In genomic region chr17:48620497-48621139, GRCh38 we compare ENCODE assay signal across 34 cellular contexts. TPM values are rescaled to one million over a fixed set of nuclear protein-coding genes. Genes with fewer than 3 reads are reported as not detected.
A peak's percentile ranks its signal among the peaks of the same experiment; 100 is the strongest.
DNase-seq lines count a peak whose midpoint lies in the region; ATAC-seq, FAIRE-seq and TF ChIP-seq lines count a peak whose summit lies in the region.
"Had no signal": no experiment of that assay in that cellular context is flagged by ENCODE, and none has a peak within 500 bp of the region (broad histone marks: within the 10 kb centered on the region; RNA-seq: fewer than 3 reads in every experiment).

No MANE protein-coding gene starts in this region.

- no peak for TF ChIP-seq CTCF in natural killer cell (IDR thresholded peaks at IDR 0.05)
- no peak for TF ChIP-seq CTCF in endothelial cell of umbilical vein (IDR thresholded peaks at IDR 0.05; ENCODE audit: extremely low read depth in 1 of 2, insufficient read depth in 1 of 2, low read depth in 1 of 2, low read length in 2 of 2)
- no peak for TF ChIP-seq CTCF in nephron (IDR thresholded peaks at IDR 0.05; ENCODE audit: unreplicated experiment in 3 of 3)

- H3K9me1 ChIP-seq in endothelial cell of umbilical vein (replicated peaks; ENCODE audit: control insufficient read depth, extremely low read depth, insufficient read depth, low read length): no peaks in the 10 kb centered on the region

- H3K9me3 ChIP-seq in endothelial cell of umbilical vein (replicated peaks; ENCODE audit: control insufficient read depth, insufficient read depth, low read length): no peaks in the 10 kb centered on the region
- H3K9me3 ChIP-seq: body of pancreas, right lobe of liver, SJSA1 had no signal

- no peak for DNase-seq in natural killer cell treated with Interleukin-12 subunit alpha and Interleukin-12 subunit beta and Interleukin-15 and Interleukin-18, amount 100 ng/mL, for 72 hours (ENCODE audit: low spot score)
- no peak for DNase-seq in natural killer cell
- no peak for DNase-seq in endothelial cell of umbilical vein (ENCODE audit: low read depth, low spot score)
- no peak for DNase-seq in activated CD4-positive, CD25-positive, alpha-beta regulatory T cell treated with anti-CD3 and anti-CD28 coated beads, Interleukin-2, amount 50 U/mL, for 72 hours
- DNase-seq in activated CD4-positive, alpha-beta T cell treated with anti-CD3 and anti-CD28 coated beads for 1 hour: no peak
- no peak for DNase-seq in OCI-M2 (lab: John Stamatoyannopoulos, UW; ENCODE audit: unreplicated experiment)
- no peak for DNase-seq in stimulated activated naive B cell treated with anti-CD40 and anti-IgM and Interleukin-4, amounts not matched to agents 10 μg/mL and 1 μg/mL and 100 μg/mL, for 72 hours
- DNase-seq: activated CD8-positive, alpha-beta memory T cell treated with anti-CD3 and anti-CD28 coated beads for 24 hours; activated gamma-delta T cell; activated naive CD8-positive, alpha-beta T cell treated with anti-CD3 and anti-CD28 coated beads, Interleukin-2, amount 50 U/mL, for 24 hours; body of pancreas; CD4-positive, alpha-beta memory T cell; cerebellar nuclear complex; DMS 273 treated with DMSO at 0.1 percent for 48 hours; dorsolateral prefrontal cortex; GOT3; hypothalamus; KG1; midbrain; NCI-H1417 treated with DMSO at 0.1 percent for 48 hours; NCI-H2081; NCI-H226; NCI-H69; right lobe of liver; RPMI8226; stimulated activated CD4-positive, alpha-beta T cell treated with anti-CD3 and anti-CD28 coated beads, Interleukin-4, amount 100 ng/mL, for 4 hours; T-cell had no signal

- peak overlapping the region; percentile 47 for H3K4me3 Mint-ChIP-seq in natural killer cell treated with Interleukin-12 subunit alpha and Interleukin-12 subunit beta and Interleukin-15 and Interleukin-18, amount 100 ng/mL, for 72 hours
- H3K4me3 Mint-ChIP-seq in natural killer cell: no peak overlapping the region
- H3K4me3 Mint-ChIP-seq in nephron: peak overlapping the region; percentile 80 to 98 (median 85)
- no peak overlapping the region for H3K4me3 Mint-ChIP-seq in stimulated activated naive B cell treated with anti-CD40 and anti-IgM and Interleukin-4, amounts not matched to agents 10 μg/mL and 1 μg/mL and 100 μg/mL, for 72 hours
- H3K4me3 Mint-ChIP-seq: activated naive CD8-positive, alpha-beta T cell treated with anti-CD3 and anti-CD28 coated beads, Interleukin-2, amount 50 U/mL, for 24 hours; CD4-positive, alpha-beta memory T cell; stimulated activated memory B cell treated with anti-CD40 and anti-IgM and Interleukin-4, amounts not matched to agents 10 μg/mL and 1 μg/mL and 100 μg/mL, for 72 hours had no signal

- peaks cover 75 to 91% of the 10 kb centered on the region in 2 experiments for H3K27me3 ChIP-seq in endothelial cell of umbilical vein (ENCODE audit: control insufficient read depth in 2 of 2, insufficient read depth in 2 of 2, low read length in 2 of 2)

- POLR2A ChIA-PET in endothelial cell of umbilical vein (lab: Charles Lee): no interaction called here

- H4K20me1 ChIP-seq in endothelial cell of umbilical vein (replicated peaks; ENCODE audit: control insufficient read depth, extremely low read depth, insufficient read depth, low read length): no peaks in the 10 kb centered on the region

- H3K4me1 ChIP-seq in endothelial cell of umbilical vein (ENCODE audit: control insufficient read depth, extremely low read depth, insufficient read depth, low read length): peaks cover 22% of the 10 kb centered on the region

- H3K36me3 Mint-ChIP-seq in natural killer cell treated with Interleukin-12 subunit alpha and Interleukin-12 subunit beta and Interleukin-15 and Interleukin-18, amount 100 ng/mL, for 72 hours: no peaks in the 10 kb centered on the region
- H3K36me3 Mint-ChIP-seq in natural killer cell (peaks cover 7% of the 10 kb centered on the region), nephron (ENCODE audit: low read depth) (no peaks in the 10 kb centered on the region)
- no peaks in the 10 kb centered on the region for H3K36me3 Mint-ChIP-seq in stimulated activated naive B cell treated with anti-CD40 and anti-IgM and Interleukin-4, amounts not matched to agents 10 μg/mL and 1 μg/mL and 100 μg/mL, for 72 hours
- H3K36me3 Mint-ChIP-seq: CD4-positive, alpha-beta memory T cell; stimulated activated memory B cell treated with anti-CD40 and anti-IgM and Interleukin-4, amounts not matched to agents 10 μg/mL and 1 μg/mL and 100 μg/mL, for 72 hours; T-cell had no signal

- no peak for FAIRE-seq in endothelial cell of umbilical vein (lab: Jason Lieb, UNC)

- no peaks in the 10 kb centered on the region for H3K36me3 ChIP-seq in endothelial cell of umbilical vein (ENCODE audit: control insufficient read depth in 2 of 2, extremely low read depth in 1 of 2, insufficient read depth in 2 of 2, low read length in 2 of 2)
- H3K36me3 ChIP-seq: right lobe of liver, SJSA1 had no signal

- H3K4me1 Mint-ChIP-seq in natural killer cell treated with Interleukin-12 subunit alpha and Interleukin-12 subunit beta and Interleukin-15 and Interleukin-18, amount 100 ng/mL, for 72 hours (ENCODE audit: low read depth in 2 of 2): peaks cover 21 to 24% of the 10 kb centered on the region in 2 donors
- peaks cover 13 to 28% of the 10 kb centered on the region in 2 donors for H3K4me1 Mint-ChIP-seq in natural killer cell
- H3K4me1 Mint-ChIP-seq in nephron: peaks cover 48% of the 10 kb centered on the region
- peaks cover 13 to 34% of the 10 kb centered on the region in 2 donors for H3K4me1 Mint-ChIP-seq in stimulated activated naive B cell treated with anti-CD40 and anti-IgM and Interleukin-4, amounts not matched to agents 10 μg/mL and 1 μg/mL and 100 μg/mL, for 72 hours

- ATAC-seq in natural killer cell treated with Interleukin-12 subunit alpha and Interleukin-12 subunit beta and Interleukin-15 and Interleukin-18, amount 100 ng/mL, for 72 hours: no peak
- no peak for ATAC-seq in natural killer cell
- ATAC-seq in stimulated activated naive B cell treated with anti-CD40 and anti-IgM and Interleukin-4, amounts not matched to agents 10 μg/mL and 1 μg/mL and 100 μg/mL, for 72 hours (replicated peaks): no peak
- ATAC-seq: activated naive CD8-positive, alpha-beta T cell treated with anti-CD3 and anti-CD28 coated beads, Interleukin-2, amount 50 U/mL, for 24 hours; body of pancreas; right lobe of liver; stimulated activated memory B cell treated with anti-CD40 and anti-IgM and Interleukin-4, amounts not matched to agents 10 μg/mL and 1 μg/mL and 100 μg/mL, for 72 hours; T-cell had no signal

- H3K27ac Mint-ChIP-seq in natural killer cell treated with Interleukin-12 subunit alpha and Interleukin-12 subunit beta and Interleukin-15 and Interleukin-18, amount 100 ng/mL, for 72 hours: no peak overlapping the region
- H3K27ac Mint-ChIP-seq in natural killer cell (no peak overlapping the region), nephron (peak overlapping the region; percentile 68 to 98 (median 73))
- H3K27ac Mint-ChIP-seq in stimulated activated naive B cell treated with anti-CD40 and anti-IgM and Interleukin-4, amounts not matched to agents 10 μg/mL and 1 μg/mL and 100 μg/mL, for 72 hours: no peak overlapping the region
- H3K27ac Mint-ChIP-seq: activated naive CD8-positive, alpha-beta T cell treated with anti-CD3 and anti-CD28 coated beads, Interleukin-2, amount 50 U/mL, for 24 hours; T-cell had no signal

- no peaks in the 10 kb centered on the region for H3K79me2 ChIP-seq in endothelial cell of umbilical vein (ENCODE audit: control insufficient read depth, insufficient read depth, low read length)
- H3K79me2 ChIP-seq: parathyroid adenoma had no signal

- intact Hi-C loops in natural killer cell (cut with micrococcal nuclease): loop anchor here (5.0 kb wide), 1 partner anchor 538 kb away; no protein-coding TSS in a partner anchor
- intact Hi-C loops in endothelial cell of umbilical vein (cut with micrococcal nuclease): no loop called here

- H3K27me3 Mint-ChIP-seq in natural killer cell treated with Interleukin-12 subunit alpha and Interleukin-12 subunit beta and Interleukin-15 and Interleukin-18, amount 100 ng/mL, for 72 hours: peaks cover 64 to 87% of the 10 kb centered on the region in 2 donors
- H3K27me3 Mint-ChIP-seq in natural killer cell (ENCODE audit: low read depth in 2 of 2) (peaks cover 80 to 81% of the 10 kb centered on the region in 2 donors), nephron (ENCODE audit: low read depth) (peaks cover 100% of the 10 kb centered on the region)
- peaks cover 71 to 94% of the 10 kb centered on the region in 2 donors for H3K27me3 Mint-ChIP-seq in stimulated activated naive B cell treated with anti-CD40 and anti-IgM and Interleukin-4, amounts not matched to agents 10 μg/mL and 1 μg/mL and 100 μg/mL, for 72 hours

- dilution Hi-C loops in endothelial cell of umbilical vein (cut with MboI; ENCODE audit: extremely low pct_ligation_motif_present, low sequenced_read_pairs): no loop called here

- BruUV-seq in endothelial cell of umbilical vein (replicated peaks; lab: Mats Ljungman, UMichigan): no TSS peak

- TF ChIP-seq POLR2A in endothelial cell of umbilical vein (IDR thresholded peaks at IDR 0.05; ENCODE audit: low read depth, low read length): no peak

- no peak overlapping the region for H3K4me2 ChIP-seq in endothelial cell of umbilical vein (ENCODE audit: insufficient read depth, low read length)

- no peak overlapping the region for H3K4me3 ChIP-seq in endothelial cell of umbilical vein (replicated peaks in 1 of 3; ENCODE audit: insufficient read depth in 1 of 3, low read depth in 1 of 3, low read length in 3 of 3)
- H3K4me3 ChIP-seq: body of pancreas, dorsolateral prefrontal cortex, right lobe of liver, SJSA1 had no signal

- H2AFZ ChIP-seq in endothelial cell of umbilical vein (ENCODE audit: low read depth, low read length): no peak overlapping the region
- H2AFZ ChIP-seq: parathyroid adenoma had no signal

- CTCF ChIA-PET in endothelial cell of umbilical vein (lab: Charles Lee): interaction anchor here (1.0 to 6.3 kb wide), 5 partner anchors 16 to 361 kb away, joined by 3 to 45 read pairs (median 5); no protein-coding TSS in a partner anchor

- no peaks in the 10 kb centered on the region for H3K9me3 Mint-ChIP-seq in natural killer cell treated with Interleukin-12 subunit alpha and Interleukin-12 subunit beta and Interleukin-15 and Interleukin-18, amount 100 ng/mL, for 72 hours
- H3K9me3 Mint-ChIP-seq in natural killer cell (no peaks in the 10 kb centered on the region), nephron (no peaks in the 10 kb centered on the region)
- H3K9me3 Mint-ChIP-seq in stimulated activated naive B cell treated with anti-CD40 and anti-IgM and Interleukin-4, amounts not matched to agents 10 μg/mL and 1 μg/mL and 100 μg/mL, for 72 hours: no peaks in the 10 kb centered on the region
- H3K9me3 Mint-ChIP-seq: activated naive CD8-positive, alpha-beta T cell treated with anti-CD3 and anti-CD28 coated beads, Interleukin-2, amount 50 U/mL, for 24 hours; stimulated activated memory B cell treated with anti-CD40 and anti-IgM and Interleukin-4, amounts not matched to agents 10 μg/mL and 1 μg/mL and 100 μg/mL, for 72 hours; T-cell had no signal

- no peak overlapping the region for H3K9ac ChIP-seq in endothelial cell of umbilical vein (replicated peaks; ENCODE audit: extremely low read depth, insufficient read depth, low read length)
- H3K9ac ChIP-seq: parathyroid adenoma had no signal

- no peak overlapping the region for H3K27ac ChIP-seq in endothelial cell of umbilical vein (ENCODE audit: insufficient read depth, low read depth, low read length)
- H3K27ac ChIP-seq: body of pancreas, dorsolateral prefrontal cortex, parathyroid adenoma, right lobe of liver, SJSA1 had no signal

RNA-seq across cellular contexts. Expression of gene HOXB8, which starts 5.5 kb away (rescaled TPM):
- total RNA-seq in natural killer cell treated with Interleukin-12 subunit alpha and Interleukin-12 subunit beta and Interleukin-15 and Interleukin-18, amount 100 ng/mL, for 72 hours: not detected
- not detected for total RNA-seq in natural killer cell
- total RNA-seq in endothelial cell of umbilical vein: 1.7 and 2.0 TPM in 2 replicates
- 1.6 and 2.4 TPM in 2 replicates for polyA plus RNA-seq in endothelial cell of umbilical vein
- polyA plus RNA-seq in endothelial cell of umbilical vein (2011; cell fraction: cytosol; rRNA removed): 0.81 and 0.86 TPM in 2 replicates
- 0.63 and 0.96 TPM in 2 replicates for polyA plus RNA-seq in endothelial cell of umbilical vein (2011; cell fraction: nucleus; rRNA removed)
- polyA plus RNA-seq in endothelial cell of umbilical vein (2012): 3.4 and 3.6 TPM in 2 replicates
- 0.25 and 1.7 TPM in 2 replicates for polyA minus RNA-seq in endothelial cell of umbilical vein
- not detected for polyA minus RNA-seq in endothelial cell of umbilical vein (2011; cell fraction: cytosol; rRNA and poly(A)+ RNA removed)
- 0.67 and 0.91 TPM in 2 replicates for polyA minus RNA-seq in endothelial cell of umbilical vein (2011; cell fraction: nucleus; rRNA and poly(A)+ RNA removed)
- total RNA-seq: body of pancreas; CD4-positive, alpha-beta memory T cell; dorsolateral prefrontal cortex; liver; right lobe of liver; SJSA1; T-cell had no signal
- polyA plus RNA-seq: CD4-positive, alpha-beta memory T cell; liver; neural cell had no signal

RNA-seq across cellular contexts. Expression of gene HOXB9, which starts 5.5 kb away (rescaled TPM):
- total RNA-seq in natural killer cell treated with Interleukin-12 subunit alpha and Interleukin-12 subunit beta and Interleukin-15 and Interleukin-18, amount 100 ng/mL, for 72 hours: 1 to 10 TPM in 1 of 2 donors, under 1 TPM in 1; 0.78 to 2.7 TPM
- total RNA-seq in natural killer cell (1 to 10 TPM in 1 of 3 donors, under 1 TPM in 2; 0.12 to 1.0 (median 0.18) TPM), endothelial cell of umbilical vein (0.69 and 1.1 TPM in 2 replicates)
- 0.49 and 0.79 TPM in 2 replicates for polyA plus RNA-seq in endothelial cell of umbilical vein
- 0.62 and 0.82 TPM in 2 replicates for polyA plus RNA-seq in endothelial cell of umbilical vein (2011; cell fraction: cytosol; rRNA removed)
- polyA plus RNA-seq in endothelial cell of umbilical vein (2011; cell fraction: nucleus; rRNA removed): 0.50 and 0.54 TPM in 2 replicates
- polyA plus RNA-seq in endothelial cell of umbilical vein (2012): 0.98 and 1.4 TPM in 2 replicates
- polyA minus RNA-seq in endothelial cell of umbilical vein: 1.3 and 2.6 TPM in 2 replicates
- polyA minus RNA-seq in endothelial cell of umbilical vein (2011; cell fraction: cytosol; rRNA and poly(A)+ RNA removed): not detected
- 0.24 and 0.38 TPM in 2 replicates for polyA minus RNA-seq in endothelial cell of umbilical vein (2011; cell fraction: nucleus; rRNA and poly(A)+ RNA removed)
- total RNA-seq: body of pancreas; CD4-positive, alpha-beta memory T cell; dorsolateral prefrontal cortex; liver; right lobe of liver had no signal
- polyA plus RNA-seq: CD4-positive, alpha-beta memory T cell; liver; neural cell had no signal

RNA-seq across cellular contexts. Expression of gene HOXB7, which starts 9.8 kb away (rescaled TPM):
- 1 to 10 TPM; 1.1 to 2.7 TPM for total RNA-seq in natural killer cell treated with Interleukin-12 subunit alpha and Interleukin-12 subunit beta and Interleukin-15 and Interleukin-18, amount 100 ng/mL, for 72 hours
- total RNA-seq in natural killer cell (1 to 10 TPM in 1 of 3 donors, under 1 TPM in 2; 0.45 to 1.4 (median 0.97) TPM), endothelial cell of umbilical vein (24.5 and 29.8 TPM in 2 replicates)
- 23.5 and 24.2 TPM in 2 replicates for polyA plus RNA-seq in endothelial cell of umbilical vein
- 18.2 and 21.3 TPM in 2 replicates for polyA plus RNA-seq in endothelial cell of umbilical vein (2011; cell fraction: cytosol; rRNA removed)
- 5.5 and 6.9 TPM in 2 replicates for polyA plus RNA-seq in endothelial cell of umbilical vein (2011; cell fraction: nucleus; rRNA removed)
- 26.0 and 33.3 TPM in 2 replicates for polyA plus RNA-seq in endothelial cell of umbilical vein (2012)
- polyA minus RNA-seq in endothelial cell of umbilical vein: 8.2 and 9.4 TPM in 2 replicates
- 10.9 TPM for polyA minus RNA-seq in endothelial cell of umbilical vein (2011; cell fraction: cytosol; rRNA and poly(A)+ RNA removed)
- polyA minus RNA-seq in endothelial cell of umbilical vein (2011; cell fraction: nucleus; rRNA and poly(A)+ RNA removed): 1.3 and 1.5 TPM in 2 replicates
- polyA plus RNA-seq: neural cell had no signal

RNA-seq across cellular contexts. Expression of gene HOXB6, which starts 15.8 kb away (rescaled TPM):
- 1 to 10 TPM; 1.9 to 2.2 TPM for total RNA-seq in natural killer cell treated with Interleukin-12 subunit alpha and Interleukin-12 subunit beta and Interleukin-15 and Interleukin-18, amount 100 ng/mL, for 72 hours
- total RNA-seq in natural killer cell: not detected
- total RNA-seq in endothelial cell of umbilical vein: 24.0 and 27.4 TPM in 2 replicates
- 8.8 and 10.0 TPM in 2 replicates for polyA plus RNA-seq in endothelial cell of umbilical vein
- polyA plus RNA-seq in endothelial cell of umbilical vein (2011; cell fraction: cytosol; rRNA removed): 4.3 and 6.1 TPM in 2 replicates
- polyA plus RNA-seq in endothelial cell of umbilical vein (2011; cell fraction: nucleus; rRNA removed): 42.1 and 47.5 TPM in 2 replicates
- polyA plus RNA-seq in endothelial cell of umbilical vein (2012): 12.4 and 13.8 TPM in 2 replicates
- 3.9 and 7.0 TPM in 2 replicates for polyA minus RNA-seq in endothelial cell of umbilical vein
- 2.8 TPM for polyA minus RNA-seq in endothelial cell of umbilical vein (2011; cell fraction: cytosol; rRNA and poly(A)+ RNA removed)
- 9.1 and 16.5 TPM in 2 replicates for polyA minus RNA-seq in endothelial cell of umbilical vein (2011; cell fraction: nucleus; rRNA and poly(A)+ RNA removed)
- polyA plus RNA-seq: CD4-positive, alpha-beta memory T cell; neural cell had no signal

RNA-seq across cellular contexts. Expression of gene HOXB5, which starts 27.0 kb away (rescaled TPM):
- under 1 TPM in 1 of 2 donors, not detected in 1; 0.70 TPM for total RNA-seq in natural killer cell treated with Interleukin-12 subunit alpha and Interleukin-12 subunit beta and Interleukin-15 and Interleukin-18, amount 100 ng/mL, for 72 hours
- total RNA-seq in natural killer cell (not detected), endothelial cell of umbilical vein (7.3 and 8.5 TPM in 2 replicates)
- 2.0 and 2.6 TPM in 2 replicates for polyA plus RNA-seq in endothelial cell of umbilical vein
- 1.0 and 1.1 TPM in 2 replicates for polyA plus RNA-seq in endothelial cell of umbilical vein (2011; cell fraction: cytosol; rRNA removed)
- polyA plus RNA-seq in endothelial cell of umbilical vein (2011; cell fraction: nucleus; rRNA removed): 13.1 and 13.2 TPM in 2 replicates
- polyA plus RNA-seq in endothelial cell of umbilical vein (2012): 3.3 and 3.5 TPM in 2 replicates
- polyA minus RNA-seq in endothelial cell of umbilical vein: 0.57 and 0.58 TPM in 2 replicates
- 0.82 TPM for polyA minus RNA-seq in endothelial cell of umbilical vein (2011; cell fraction: cytosol; rRNA and poly(A)+ RNA removed)
- 2.5 and 2.6 TPM in 2 replicates for polyA minus RNA-seq in endothelial cell of umbilical vein (2011; cell fraction: nucleus; rRNA and poly(A)+ RNA removed)
- total RNA-seq: CD4-positive, alpha-beta memory T cell; G401; T-cell had no signal
- polyA plus RNA-seq: CD4-positive, alpha-beta memory T cell; neural cell had no signal

Comparison
In these comparisons a context has a peak if more than half of its experiments do, and no peak if none do; other contexts are left out.
1. H3K4me3 Mint-ChIP-seq: peak in natural killer cell treated with Interleukin-12 subunit alpha and Interleukin-12 subunit beta and Interleukin-15 and Interleukin-18, amount 100 ng/mL, for 72 hours (single experiment) and nephron (3 of 3); none in natural killer cell (single experiment) and stimulated activated naive B cell treated with anti-CD40 and anti-IgM and Interleukin-4, amounts not matched to agents 10 μg/mL and 1 μg/mL and 100 μg/mL, for 72 hours (0 of 2).
2. H3K27ac Mint-ChIP-seq: peak in nephron (3 of 3); none in natural killer cell treated with Interleukin-12 subunit alpha and Interleukin-12 subunit beta and Interleukin-15 and Interleukin-18, amount 100 ng/mL, for 72 hours (0 of 2), natural killer cell (0 of 2) and stimulated activated naive B cell treated with anti-CD40 and anti-IgM and Interleukin-4, amounts not matched to agents 10 μg/mL and 1 μg/mL and 100 μg/mL, for 72 hours (single experiment).